In the genomic region with DNA sequence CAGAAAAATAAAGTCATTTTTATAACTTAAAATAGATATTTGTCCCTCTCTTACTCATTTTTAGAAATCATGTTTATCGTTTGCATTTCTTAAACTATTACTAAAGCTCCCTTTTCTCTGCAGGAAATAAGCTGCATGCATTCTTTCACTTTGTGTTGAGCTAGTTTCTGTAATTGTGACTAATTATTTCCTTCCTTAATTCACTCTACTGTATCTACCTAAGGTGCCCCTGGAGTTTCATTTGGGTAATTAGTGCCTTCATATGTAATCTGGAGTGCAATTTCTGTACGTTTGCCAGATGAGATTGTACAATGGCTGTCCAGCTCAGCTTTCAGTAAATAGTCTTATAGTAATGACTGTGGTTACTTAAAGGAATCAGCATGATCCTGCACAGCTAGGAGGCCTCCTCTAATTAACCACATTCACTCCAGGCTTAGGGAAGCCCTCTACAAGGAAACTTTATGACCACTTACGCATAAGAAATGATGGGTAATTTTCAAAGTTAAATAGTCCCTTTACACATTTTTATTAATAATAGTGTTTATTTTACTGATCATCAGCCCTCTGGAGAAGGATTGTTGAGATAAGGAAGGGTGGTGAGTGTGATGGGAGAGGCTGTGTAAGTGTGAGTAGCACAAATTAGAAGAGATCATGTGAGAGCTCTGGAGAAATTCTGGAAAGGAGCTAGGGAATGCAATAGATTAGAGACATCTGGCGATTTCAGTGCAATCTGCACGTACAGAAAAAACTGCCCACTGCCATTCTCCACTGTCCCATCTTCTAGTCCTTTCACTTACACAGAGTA, we compare ENCODE assay signal across 8 cellular contexts.
DNase-seq lines count a peak whose midpoint lies in the region; ATAC-seq and TF ChIP-seq lines count a peak whose summit lies in the region.

No MANE protein-coding gene starts in this region.

- no peaks in the 10 kb centered on the region for H3K27me3 ChIP-seq in heart right ventricle

- H3K27ac ChIP-seq in heart right ventricle, result peak overlapping the region in 7 of 10 donors; percentile 18 to 86 (median 54)

- POLR2A ChIA-PET in HEK293T (lab: Yijun Ruan, JAX), result interaction anchor here (0.9 to 2.0 kb wide), 2 partner anchors 11 to 101 kb away, joined by 3 to 5 read pairs; partner anchors contain the start of gene LRRC8D

- TF ChIP-seq CTCF in heart right ventricle (IDR thresholded peaks at IDR 0.05), result no peak

- WGBS in heart right ventricle, 2 donors, result 36 to 38% methylated on average over 5 of the region's 5 CpGs

- peaks cover 9 to 68% (median 44%) of the 10 kb centered on the region in 9 donors for H3K4me1 ChIP-seq in heart right ventricle

- intact Hi-C loops in heart right ventricle (cut with DNase I), result loop anchor here in 6 of 10 donors (5.0 kb wide), 3 partner anchors 38 to 87 kb away; partner anchors contain the start of gene LRRC8C (in 2 of the 6)

- H3K36me3 ChIP-seq in heart right ventricle, result peaks cover 0 to 17% (median 0%) of the 10 kb centered on the region in 9 donors

- ATAC-seq in GM21360 (IDR thresholded peaks at IDR 0.05; ENCODE audit: unreplicated experiment) (peak; percentile 88), HG03520 (IDR thresholded peaks at IDR 0.05; ENCODE audit: unreplicated experiment) (peak; percentile 93), SK-N-SH treated with all-trans-retinoic acid at 6 μM for 48 hours (peak; percentile 83), heart right ventricle (peak in 2 of 8 donors; percentile 14 to 37)

- H3K4me3 ChIP-seq in GM08714 (ENCODE audit: low read length) (peak overlapping the region; percentile 50; the same call in 1 of the 2 replicates), heart right ventricle (peak overlapping the region in 1 of 10 donors; percentile 5)

- H3K9me3 ChIP-seq in heart right ventricle, result no peaks in the 10 kb centered on the region

- no peak for DNase-seq in heart right ventricle
- no peak for DNase-seq in UCSD-AML1 (lab: John Stamatoyannopoulos, UW; ENCODE audit: unreplicated experiment)
- DNase-seq in HEK293T (ENCODE audit: extremely low spot score), result no peak
- DNase-seq in pons (ENCODE audit: low spot score), result no peak

- CTCF ChIA-PET in HEK293T (lab: Yijun Ruan, JAX), result interaction anchor here (0.9 to 2.9 kb wide), 3 partner anchors 11 to 71 kb away, joined by 3 to 10 read pairs (median 3); no protein-coding TSS in a partner anchor

TF ChIP-seq in SK-N-SH treated with all-trans-retinoic acid at 6 μM for 48 hours, 23 proteins besides CTCF, POLR2A, EP300 and RAD21 (continues in another document):
- TF ChIP-seq ZNF70 (CRISPR knock-in tag; IDR thresholded peaks at IDR 0.05) (no peak), POU6F1 (CRISPR knock-in tag; IDR thresholded peaks at IDR 0.05; ENCODE audit: borderline replicate concordance, low read depth) (no peak), CSDC2 (CRISPR knock-in tag; IDR thresholded peaks at IDR 0.05) (no peak), ISL1 (CRISPR knock-in tag; IDR thresholded peaks at IDR 0.05) (no peak), ZFP3 (CRISPR knock-in tag; IDR thresholded peaks at IDR 0.05) (no peak), ZFP30 (CRISPR knock-in tag; IDR thresholded peaks at IDR 0.05) (no peak), RARB (CRISPR knock-in tag; IDR thresholded peaks at IDR 0.05) (no peak), ZNF565 (CRISPR knock-in tag; conservative IDR thresholded peaks at IDR 0.05; ENCODE audit: low read depth) (no peak), ARNTL (CRISPR knock-in tag; IDR thresholded peaks at IDR 0.05; ENCODE audit: borderline replicate concordance, low read depth) (no peak), TCF4 (CRISPR knock-in tag; IDR thresholded peaks at IDR 0.05; ENCODE audit: borderline replicate concordance) (no peak), OSR1 (CRISPR knock-in tag; IDR thresholded peaks at IDR 0.05) (no peak), TOX (CRISPR knock-in tag; IDR thresholded peaks at IDR 0.05; ENCODE audit: borderline replicate concordance) (no peak), GLIS3 (CRISPR knock-in tag; IDR thresholded peaks at IDR 0.05) (no peak)
- TF ChIP-seq, protein P1, sequence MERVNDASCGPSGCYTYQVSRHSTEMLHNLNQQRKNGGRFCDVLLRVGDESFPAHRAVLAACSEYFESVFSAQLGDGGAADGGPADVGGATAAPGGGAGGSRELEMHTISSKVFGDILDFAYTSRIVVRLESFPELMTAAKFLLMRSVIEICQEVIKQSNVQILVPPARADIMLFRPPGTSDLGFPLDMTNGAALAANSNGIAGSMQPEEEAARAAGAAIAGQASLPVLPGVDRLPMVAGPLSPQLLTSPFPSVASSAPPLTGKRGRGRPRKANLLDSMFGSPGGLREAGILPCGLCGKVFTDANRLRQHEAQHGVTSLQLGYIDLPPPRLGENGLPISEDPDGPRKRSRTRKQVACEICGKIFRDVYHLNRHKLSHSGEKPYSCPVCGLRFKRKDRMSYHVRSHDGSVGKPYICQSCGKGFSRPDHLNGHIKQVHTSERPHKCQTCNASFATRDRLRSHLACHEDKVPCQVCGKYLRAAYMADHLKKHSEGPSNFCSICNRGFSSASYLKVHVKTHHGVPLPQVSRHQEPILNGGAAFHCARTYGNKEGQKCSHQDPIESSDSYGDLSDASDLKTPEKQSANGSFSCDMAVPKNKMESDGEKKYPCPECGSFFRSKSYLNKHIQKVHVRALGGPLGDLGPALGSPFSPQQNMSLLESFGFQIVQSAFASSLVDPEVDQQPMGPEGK (CRISPR knock-in tag; IDR thresholded peaks at IDR 0.05; ENCODE audit: borderline replicate concordance), result no peak

TF ChIP-seq in HEK293T, 16 proteins besides CTCF, POLR2A, EP300 and RAD21:
- no peak for TF ChIP-seq SP1 (IDR thresholded peaks at IDR 0.05)
- TF ChIP-seq L3MBTL2 (conservative IDR thresholded peaks at IDR 0.05), result no peak
- TF ChIP-seq LEF1 (IDR thresholded peaks at IDR 0.05; ENCODE audit: borderline replicate concordance), result no peak
TF ChIP-seq in HEK293T: peak in this region for 0.
